Comparison of ENCODE assay signal across 1 cellular context in genomic region chr18:75868031-75868430, GRCh38.
TF ChIP-seq lines count a peak whose summit lies in the region.

No MANE protein-coding gene starts in this region.

TF ChIP-seq in GM23338, 12 proteins besides CTCF, POLR2A, EP300 and RAD21:
- TF ChIP-seq ZNF462 (CRISPR knock-in tag; IDR thresholded peaks at IDR 0.05) = peak; percentile 22; the same call in 1 of the 2 replicates
- no peak for TF ChIP-seq ETS1 (IDR thresholded peaks at IDR 0.05)
- TF ChIP-seq JUNB (IDR thresholded peaks at IDR 0.05; ENCODE audit: unreplicated experiment) = no peak
- no peak for TF ChIP-seq CREB1 (CRISPR knock-in tag; IDR thresholded peaks at IDR 0.05; ENCODE audit: low read depth)
